ENCODE assay signal across 8 cellular contexts in genomic region chr6:9412951-9413559, GRCh38.
A peak's percentile ranks its signal among the peaks of the same experiment; 100 is the strongest.
DNase-seq lines count a peak whose midpoint lies in the region; ATAC-seq and TF ChIP-seq lines count a peak whose summit lies in the region.

No MANE protein-coding gene starts in this region.

- intact Hi-C loops in Right ventricle myocardium superior (cut with DNase I): loop anchor here (5.0 kb wide), 1 partner anchor 161 kb away; no protein-coding TSS in a partner anchor

- no peaks in the 10 kb centered on the region for H3K9me3 ChIP-seq in AG04450 (ENCODE audit: control insufficient read depth, insufficient read depth, low read length)

- H3K27me3 ChIP-seq in AG04450 (ENCODE audit: control insufficient read depth, insufficient read depth, low read length) (no peaks in the 10 kb centered on the region), HL-60 (ENCODE audit: insufficient read depth, poor library complexity, severe bottlenecking) (no peaks in the 10 kb centered on the region)

- CTCF ChIA-PET in AG04450 (lab: Charles Lee): interaction anchor here (0.6 to 1.6 kb wide), 16 partner anchors 9 to 545 kb away, joined by 3 to 12 read pairs (median 4); no protein-coding TSS in a partner anchor

- no peak overlapping the region for H3K4me3 ChIP-seq in AG04450 (ENCODE audit: low read depth, low read length)
- no peak overlapping the region for H3K4me3 ChIP-seq in HL-60 (replicated peaks; ENCODE audit: insufficient read depth, low read length)

- no peak overlapping the region for H3K27ac ChIP-seq in AG04450 (ENCODE audit: low read depth, low read length)
- H3K27ac ChIP-seq in HL-60 (replicated peaks): no peak overlapping the region

- peak; percentile 79 for ATAC-seq in GM18498 (IDR thresholded peaks at IDR 0.05; ENCODE audit: unreplicated experiment)
- peak; percentile 77 for ATAC-seq in Right ventricle myocardium superior (ENCODE audit: poor library complexity)
- no peak for ATAC-seq in HG02763 (IDR thresholded peaks at IDR 0.05; ENCODE audit: unreplicated experiment)

- POLR2A ChIA-PET in AG04450 (lab: Yijun Ruan, JAX): no interaction called here

- TF ChIP-seq CTCF in AG04450 (IDR thresholded peaks at IDR 0.05; ENCODE audit: low read depth, low read length) (peak; percentile 62), HL-60 (IDR thresholded peaks at IDR 0.05; ENCODE audit: insufficient read depth, low read length) (peak; percentile 40)

- DNase-seq in AG04450 (ENCODE audit: low read depth, low spot score): no peak
- DNase-seq in HL-60 (ENCODE audit: low read depth in 1 of 2, low spot score in 1 of 2): peak; percentile 2 to 43
- peak; percentile 45 for DNase-seq in RPMI7951 (ENCODE audit: low read depth)
- DNase-seq in Right ventricle myocardium superior: peak; percentile 36
- no peak for DNase-seq in activated effector memory CD4-positive, alpha-beta T cell treated with anti-CD3 and anti-CD28 coated beads, Interleukin-2, amount 50 U/mL, for 16 hours
- no peak for DNase-seq in activated CD8-positive, alpha-beta memory T cell treated with anti-CD3 and anti-CD28 coated beads for 24 hours

Comparison
In these comparisons a context has a peak if more than half of its experiments do, and no peak if none do; other contexts are left out.
1. DNase-seq: peak in HL-60 (2 of 2), RPMI7951 (single experiment) and Right ventricle myocardium superior (single experiment); none in AG04450 (single experiment), activated effector memory CD4-positive, alpha-beta T cell treated with anti-CD3 and anti-CD28 coated beads, Interleukin-2, amount 50 U/mL, for 16 hours (single experiment) and activated CD8-positive, alpha-beta memory T cell treated with anti-CD3 and anti-CD28 coated beads for 24 hours (single experiment).